ENCODE assay signal across 12 cellular contexts in genomic region chr22:30234786-30235470, GRCh38. TPM values are rescaled to one million over a fixed set of nuclear protein-coding genes. Genes with fewer than 3 reads are reported as not detected.
DNase-seq lines count a peak whose midpoint lies in the region; ATAC-seq and TF ChIP-seq lines count a peak whose summit lies in the region.
"Had no signal": no experiment of that assay in that cellular context is flagged by ENCODE, and none has a peak within 500 bp of the region (broad histone marks: within the 10 kb centered on the region; RNA-seq: fewer than 3 reads in every experiment).

No MANE protein-coding gene starts in this region.

- H3K27ac ChIP-seq in breast epithelium (peak overlapping the region; percentile 0 to 40), adrenal gland (peak overlapping the region in 4 of 5 donors; percentile 32 to 81 (median 52)), upper lobe of left lung (peak overlapping the region; percentile 22 to 67 (median 38)), sigmoid colon (peak overlapping the region in 1 of 4 donors; percentile 2)
- H3K27ac ChIP-seq: KMS-11, neutrophil had no signal

- TF ChIP-seq EP300 in upper lobe of left lung (IDR thresholded peaks at IDR 0.05) = no peak
- no peak for TF ChIP-seq EP300 in sigmoid colon (IDR thresholded peaks at IDR 0.05)

- H3K9me3 ChIP-seq in breast epithelium = no peaks in the 10 kb centered on the region
- no peaks in the 10 kb centered on the region for H3K9me3 ChIP-seq in adrenal gland (replicated peaks in 1 of 3)
- no peaks in the 10 kb centered on the region for H3K9me3 ChIP-seq in upper lobe of left lung
- H3K9me3 ChIP-seq in sigmoid colon = no peaks in the 10 kb centered on the region
- H3K9me3 ChIP-seq: neutrophil had no signal

- POLR2A ChIA-PET in MCF 10A (lab: Yijun Ruan, JAX) = no interaction called here

- H3K4me3 Mint-ChIP-seq in MCF 10A (ENCODE audit: unreplicated experiment) = no peak overlapping the region
- H3K4me3 Mint-ChIP-seq: activated T-helper 17 cell treated with anti-CD3 and anti-CD28 coated beads, Interleukin-2, amount 50 U/mL, for 72 hours had no signal

- H3K27ac Mint-ChIP-seq in MCF 10A (ENCODE audit: low read depth, unreplicated experiment) = no peak overlapping the region
- H3K27ac Mint-ChIP-seq: activated T-helper 17 cell treated with anti-CD3 and anti-CD28 coated beads, Interleukin-2, amount 50 U/mL, for 72 hours had no signal

- H3K36me3 ChIP-seq in breast epithelium (no peaks in the 10 kb centered on the region), adrenal gland (replicated peaks in 1 of 2) (no peaks in the 10 kb centered on the region), upper lobe of left lung (no peaks in the 10 kb centered on the region), sigmoid colon (no peaks in the 10 kb centered on the region)
- H3K36me3 ChIP-seq: neutrophil had no signal

- ATAC-seq in left colon (peak; percentile 14), upper lobe of left lung (ENCODE audit: low FRiP score in 2 of 2) (peak in 1 of 2 donors; percentile 69)
- ATAC-seq: activated T-helper 17 cell treated with anti-CD3 and anti-CD28 coated beads, Interleukin-2, amount 50 U/mL, for 72 hours had no signal

- H3K4me3 ChIP-seq in breast epithelium (no peak overlapping the region), adrenal gland (no peak overlapping the region), upper lobe of left lung (no peak overlapping the region), sigmoid colon (no peak overlapping the region)

- intact Hi-C loops in breast epithelium (cut with DNase I; ENCODE audit: low total_unique reads) (no loop called here), MCF 10A (cut with micrococcal nuclease) (no loop called here), adrenal gland (cut with DNase I) (no loop called here), left colon (cut with DNase I, micrococcal nuclease) (no loop called here), sigmoid colon (cut with DNase I) (no loop called here)

- no peak for DNase-seq in breast epithelium (ENCODE audit: low spot score in 2 of 2)
- no peak for DNase-seq in MCF 10A (ENCODE audit: unreplicated experiment)
- peak in 6 of 7 donors; percentile 58 to 84 (median 74) for DNase-seq in adrenal gland
- no peak for DNase-seq in left colon
- DNase-seq in upper lobe of left lung = peak in 1 of 2 donors; percentile 78
- no peak for DNase-seq in hepatic stellate cell (ENCODE audit: low spot score)
- no peak for DNase-seq in COR-L47 (lab: John Stamatoyannopoulos, UW)
- DNase-seq in sigmoid colon = no peak
- DNase-seq: effector CD4-positive, alpha-beta T cell had no signal

- H3K9me3 Mint-ChIP-seq in MCF 10A (ENCODE audit: unreplicated experiment) = no peaks in the 10 kb centered on the region
- H3K9me3 Mint-ChIP-seq: activated T-helper 17 cell treated with anti-CD3 and anti-CD28 coated beads, Interleukin-2, amount 50 U/mL, for 72 hours had no signal

- H3K36me3 Mint-ChIP-seq in MCF 10A (ENCODE audit: insufficient read depth, unreplicated experiment) = no peaks in the 10 kb centered on the region

- WGBS in adrenal gland, 4 donors = 34 to 48% (median 36%) methylated on average over 5 to 7 of the region's 7 CpGs
- 50 to 59% methylated on average over 6 to 7 of the region's 7 CpGs for WGBS in upper lobe of left lung, 2 donors
- 39 to 71% methylated on average over 7 of the region's 7 CpGs for WGBS in sigmoid colon, 2 donors

- TF ChIP-seq CTCF in breast epithelium (IDR thresholded peaks at IDR 0.05) (no peak), MCF 10A (IDR thresholded peaks at IDR 0.05; ENCODE audit: unreplicated experiment) (no peak), adrenal gland (IDR thresholded peaks at IDR 0.05) (no peak), upper lobe of left lung (IDR thresholded peaks at IDR 0.05) (no peak), sigmoid colon (IDR thresholded peaks at IDR 0.05) (no peak)

- no peaks in the 10 kb centered on the region for H3K27me3 ChIP-seq in breast epithelium
- H3K27me3 ChIP-seq in adrenal gland = no peaks in the 10 kb centered on the region
- no peaks in the 10 kb centered on the region for H3K27me3 ChIP-seq in upper lobe of left lung
- no peaks in the 10 kb centered on the region for H3K27me3 ChIP-seq in sigmoid colon

- BruUV-seq in MCF 10A (replicated peaks; lab: Mats Ljungman, UMichigan) = no TSS peak

- TF ChIP-seq POLR2A in breast epithelium (IDR thresholded peaks at IDR 0.05) = no peak
- no peak for TF ChIP-seq POLR2A in adrenal gland (IDR thresholded peaks at IDR 0.05)
- no peak for TF ChIP-seq POLR2A in upper lobe of left lung (IDR thresholded peaks at IDR 0.05)
- TF ChIP-seq POLR2A in sigmoid colon (IDR thresholded peaks at IDR 0.05) = no peak

- H3K27me3 Mint-ChIP-seq in MCF 10A (ENCODE audit: insufficient read depth, unreplicated experiment) = no peaks in the 10 kb centered on the region
- H3K27me3 Mint-ChIP-seq: activated T-helper 17 cell treated with anti-CD3 and anti-CD28 coated beads, Interleukin-2, amount 50 U/mL, for 72 hours had no signal

- H3K4me1 Mint-ChIP-seq in MCF 10A (ENCODE audit: insufficient read depth, unreplicated experiment) = peaks cover 22% of the 10 kb centered on the region
- H3K4me1 Mint-ChIP-seq: activated T-helper 17 cell treated with anti-CD3 and anti-CD28 coated beads, Interleukin-2, amount 50 U/mL, for 72 hours had no signal

- CTCF ChIA-PET in MCF 10A (lab: Yijun Ruan, JAX) = interaction anchor here (0.5 to 0.9 kb wide), 3 partner anchors 28 to 1286 kb away, joined by 3 read pairs; partner anchors contain the start of gene CASTOR1

- H3K4me1 ChIP-seq in breast epithelium (peaks cover 0 to 8% of the 10 kb centered on the region in 2 donors), adrenal gland (replicated peaks in 1 of 2) (peaks cover 25 to 26% of the 10 kb centered on the region in 2 donors), upper lobe of left lung (peaks cover 10 to 17% (median 12%) of the 10 kb centered on the region in 4 donors), sigmoid colon (peaks cover 0 to 16% (median 15%) of the 10 kb centered on the region in 4 donors)

RNA-seq across cellular contexts. Expression of gene LIF, which starts 11.6 kb away (rescaled TPM):
- total RNA-seq in breast epithelium (1 to 10 TPM; 1.4 to 9.5 (median 1.6) TPM), MCF 10A (2022) (9.5 and 19.3 TPM in 2 replicates), adrenal gland (1 to 10 TPM in 6 of 8 donors, under 1 TPM in 2; 0.69 to 9.3 (median 2.6) TPM), left colon (10 to 100 TPM in 1 of 2 donors, 1 to 10 TPM in 1; 8.2 to 11.7 TPM), upper lobe of left lung (10 to 100 TPM in 1 of 6 donors, 1 to 10 TPM in 4, under 1 TPM in 1; 0.89 to 16.9 (median 3.8) TPM), sigmoid colon (1 to 10 TPM in 1 of 4 donors, under 1 TPM in 3; 0.28 to 5.8 (median 0.34) TPM)
- polyA plus RNA-seq in adrenal gland (1 to 10 TPM in 2 of 3 donors, under 1 TPM in 1; 0.49 to 2.4 (median 1.4) TPM), sigmoid colon (10 to 100 TPM in 1 of 3 donors, 1 to 10 TPM in 2; 1.6 to 10.3 (median 1.8) TPM)

RNA-seq across cellular contexts. Expression of gene OSM, which starts 31.7 kb away (rescaled TPM):
- total RNA-seq in breast epithelium = 1 to 10 TPM; 1.3 to 2.5 (median 1.3) TPM
- total RNA-seq in MCF 10A (2022) = not detected in 2 replicates
- 1 to 10 TPM in 6 of 8 donors, under 1 TPM in 2; 0.85 to 8.1 (median 1.9) TPM for total RNA-seq in adrenal gland
- polyA plus RNA-seq in adrenal gland = 1 to 10 TPM in 1 of 3 donors, under 1 TPM in 2; 0.44 to 1.6 (median 0.56) TPM
- under 1 TPM in 1 of 2 donors, not detected in 1; 0.20 TPM for total RNA-seq in left colon
- 10 to 100 TPM in 1 of 6 donors, 1 to 10 TPM in 4, under 1 TPM in 1; 0.98 to 11.7 (median 5.1) TPM for total RNA-seq in upper lobe of left lung
- 10 to 100 TPM in 1 of 4 donors, 1 to 10 TPM in 1, under 1 TPM in 2; 0.71 to 12.8 (median 3.5) TPM for total RNA-seq in sigmoid colon
- 1 to 10 TPM in 2 of 3 donors, under 1 TPM in 1; 0.60 to 9.9 (median 1.5) TPM for polyA plus RNA-seq in sigmoid colon

RNA-seq across cellular contexts. Expression of gene CASTOR1, which starts 54.4 kb away (rescaled TPM):
- total RNA-seq in breast epithelium (10 to 100 TPM; 15.5 to 26.6 (median 20.6) TPM), MCF 10A (2022) (1.2 and 4.8 TPM in 2 replicates), adrenal gland (10 to 100 TPM in 5 of 8 donors, 1 to 10 TPM in 3; 5.5 to 20.1 (median 13.8) TPM), left colon (1 to 10 TPM; 3.7 to 4.2 TPM), upper lobe of left lung (10 to 100 TPM in 4 of 6 donors, 1 to 10 TPM in 2; 7.0 to 31.5 (median 22.1) TPM), sigmoid colon (10 to 100 TPM in 2 of 4 donors, 1 to 10 TPM in 2; 5.3 to 15.0 (median 10.8) TPM)
- polyA plus RNA-seq in adrenal gland (10 to 100 TPM in 2 of 3 donors, 1 to 10 TPM in 1; 2.4 to 18.3 (median 15.1) TPM), sigmoid colon (1 to 10 TPM in 2 of 3 donors, not detected in 1; 6.4 to 8.4 TPM)

Comparison
In these comparisons a context has a peak if more than half of its experiments do, and no peak if none do; other contexts are left out.
1. DNase-seq: peak in adrenal gland (6 of 7); none in breast epithelium (0 of 2), MCF 10A (single experiment), left colon (0 of 2), hepatic stellate cell (single experiment), COR-L47 (single experiment) and sigmoid colon (single experiment).